Comparison of ENCODE assay signal across 1 cellular context in genomic region chr2:10750610-10751009, GRCh38.
TF ChIP-seq lines count a peak whose summit lies in the region.

No MANE protein-coding gene starts in this region.

TF ChIP-seq in IMR-90, 13 proteins besides CTCF, POLR2A, EP300 and RAD21:
- no peak for TF ChIP-seq NFE2L2 (IDR thresholded peaks at IDR 0.05; ENCODE audit: low read depth, low read length)
- TF ChIP-seq MXI1 (IDR thresholded peaks at IDR 0.05; ENCODE audit: borderline replicate concordance, low read depth, low read length), result no peak
- no peak for TF ChIP-seq BHLHE40 (IDR thresholded peaks at IDR 0.05; ENCODE audit: low read depth, low read length)
- TF ChIP-seq MAZ (IDR thresholded peaks at IDR 0.05; ENCODE audit: borderline replicate concordance, low read depth, low read length), result no peak
- TF ChIP-seq RCOR1 (IDR thresholded peaks at IDR 0.05; ENCODE audit: insufficient replicate concordance, low read length), result no peak
- TF ChIP-seq ELK1 (IDR thresholded peaks at IDR 0.05; ENCODE audit: borderline replicate concordance, low read depth, low read length), result no peak
- TF ChIP-seq CEBPB (IDR thresholded peaks at IDR 0.05; ENCODE audit: low read depth, low read length), result no peak
- no peak for TF ChIP-seq SMC3 (IDR thresholded peaks at IDR 0.05; ENCODE audit: low read depth, low read length)
- no peak for TF ChIP-seq USF2 (IDR thresholded peaks at IDR 0.05; ENCODE audit: low read depth, low read length)
- TF ChIP-seq CHD1 (IDR thresholded peaks at IDR 0.05; ENCODE audit: low read depth, low read length), result no peak
- no peak for TF ChIP-seq MAFK (IDR thresholded peaks at IDR 0.05; ENCODE audit: low read depth, low read length)
- no peak for TF ChIP-seq RFX5 (IDR thresholded peaks at IDR 0.05; ENCODE audit: low read depth, low read length)
- TF ChIP-seq FOS (IDR thresholded peaks at IDR 0.05; ENCODE audit: low read depth, low read length), result no peak
